9 cellular contexts compared by ENCODE assay signal in the genomic region with DNA sequence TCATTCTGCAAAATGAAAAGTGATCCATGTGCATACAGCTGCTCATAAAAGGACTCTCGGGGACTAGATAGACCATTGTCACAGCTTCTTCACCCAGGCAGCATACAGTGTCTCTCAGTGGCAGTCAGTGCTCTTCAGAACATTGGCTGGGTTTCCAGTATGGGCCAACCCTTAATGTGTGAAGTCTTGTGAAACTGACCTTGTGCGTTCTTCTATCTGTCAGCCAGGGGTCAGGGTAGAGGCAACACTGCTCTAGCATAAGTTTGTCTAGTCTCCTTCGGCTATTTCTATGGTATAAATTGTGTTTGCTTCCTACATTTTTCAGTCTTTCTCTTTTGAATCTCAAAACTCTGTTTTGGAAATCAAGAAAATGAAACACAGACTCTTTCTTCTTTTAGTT. TPM values are rescaled to one million over a fixed set of nuclear protein-coding genes. Genes with fewer than 3 reads are reported as not detected.
DNase-seq lines count a peak whose midpoint lies in the region; TF ChIP-seq lines count a peak whose summit lies in the region.
"Had no signal": no experiment of that assay in that cellular context is flagged by ENCODE, and none has a peak within 500 bp of the region (broad histone marks: within the 10 kb centered on the region; RNA-seq: fewer than 3 reads in every experiment).

No MANE protein-coding gene starts in this region.

- no peak overlapping the region for H3K27ac Mint-ChIP-seq in type B pancreatic cell
- H3K27ac Mint-ChIP-seq in mesothelial cell of epicardium = no peak overlapping the region
- H3K27ac Mint-ChIP-seq: memory B cell had no signal

- H3K36me3 Mint-ChIP-seq in type B pancreatic cell (no peaks in the 10 kb centered on the region), mesothelial cell of epicardium (no peaks in the 10 kb centered on the region)
- H3K36me3 Mint-ChIP-seq: memory B cell had no signal

- no peak overlapping the region for H3K4me3 ChIP-seq in lower leg skin (ENCODE audit: low read depth, poor library complexity, severe bottlenecking)

- TF ChIP-seq POLR2A in erythroblast (IDR thresholded peaks at IDR 0.05; ENCODE audit: low read length) (no peak), lower leg skin (IDR thresholded peaks at IDR 0.05) (no peak)

- H3K27me3 Mint-ChIP-seq in type B pancreatic cell (peaks cover 4% of the 10 kb centered on the region), mesothelial cell of epicardium (ENCODE audit: low read depth) (peaks cover 4% of the 10 kb centered on the region)

- WGBS in lower leg skin, 2 donors = 78 to 84% methylated on average over 3 of the region's 3 CpGs

- no peaks in the 10 kb centered on the region for H3K4me1 Mint-ChIP-seq in type B pancreatic cell (ENCODE audit: unreplicated experiment)
- no peaks in the 10 kb centered on the region for H3K4me1 Mint-ChIP-seq in mesothelial cell of epicardium
- H3K4me1 Mint-ChIP-seq: memory B cell had no signal

- H3K4me3 Mint-ChIP-seq in type B pancreatic cell (no peak overlapping the region), mesothelial cell of epicardium (no peak overlapping the region)
- H3K4me3 Mint-ChIP-seq: memory B cell had no signal

- intact Hi-C loops in lower leg skin (cut with DNase I; ENCODE audit: low total_unique reads) = no loop called here

- DNase-seq in NCI-H82 (lab: John Stamatoyannopoulos, UW) (peak; percentile 11), NCI-H82 treated with DMSO at 0.1 percent for 48 hours (lab: John Stamatoyannopoulos, UW; ENCODE audit: unreplicated experiment) (no peak), LoVo (ENCODE audit: low spot score) (peak; percentile 12), erythroblast (lab: John Stamatoyannopoulos, UW) (peak; percentile 1 to 6), type B pancreatic cell (ENCODE audit: extremely low spot score, unreplicated experiment) (no peak), NCI-H146 (lab: John Stamatoyannopoulos, UW) (no peak), lower leg skin (ENCODE audit: low spot score in 2 of 2) (no peak), mesothelial cell of epicardium (ENCODE audit: low spot score in 2 of 2, unreplicated experiment in 2 of 2) (no peak)

- peaks cover 4% of the 10 kb centered on the region for H3K9me3 Mint-ChIP-seq in type B pancreatic cell
- H3K9me3 Mint-ChIP-seq in mesothelial cell of epicardium = peaks cover 5% of the 10 kb centered on the region
- H3K9me3 Mint-ChIP-seq: memory B cell had no signal

- TF ChIP-seq CTCF in type B pancreatic cell (conservative IDR thresholded peaks at IDR 0.05) (peak; percentile 34), lower leg skin (IDR thresholded peaks at IDR 0.05) (no peak), mesothelial cell of epicardium (IDR thresholded peaks at IDR 0.05; ENCODE audit: unreplicated experiment) (no peak)

RNA-seq across cellular contexts. Expression of a gene that starts 37.0 kb away (rescaled TPM):
- total RNA-seq in type B pancreatic cell (ENCODE audit: low replicate concordance) (not detected in 2 replicates), lower leg skin (not detected), mesothelial cell of epicardium (not detected in 3 replicates)

Comparison
In these comparisons a context has a peak if more than half of its experiments do, and no peak if none do; other contexts are left out.
1. DNase-seq: peak in NCI-H82 (single experiment), LoVo (single experiment) and erythroblast (2 of 2); none in NCI-H82 treated with DMSO at 0.1 percent for 48 hours (single experiment), type B pancreatic cell (single experiment), NCI-H146 (single experiment), lower leg skin (0 of 2) and mesothelial cell of epicardium (0 of 2).